Comparison of ENCODE assay signal across 14 cellular contexts in genomic region chr2:240571314-240571973, GRCh38. TPM values are rescaled to one million over a fixed set of nuclear protein-coding genes. Genes with fewer than 3 reads are reported as not detected.
DNase-seq lines count a peak whose midpoint lies in the region; ATAC-seq and TF ChIP-seq lines count a peak whose summit lies in the region.
"Had no signal": no experiment of that assay in that cellular context is flagged by ENCODE, and none has a peak within 500 bp of the region (broad histone marks: within the 10 kb centered on the region; RNA-seq: fewer than 3 reads in every experiment).

No MANE protein-coding gene starts in this region.

- H3K9me3 ChIP-seq in lower lobe of right lung (no peaks in the 10 kb centered on the region), upper lobe of right lung (no peaks in the 10 kb centered on the region)

- peaks cover 26% of the 10 kb centered on the region for H3K4me1 Mint-ChIP-seq in activated naive CD8-positive, alpha-beta T cell treated with anti-CD3 and anti-CD28 coated beads for 36 hours

- no peaks in the 10 kb centered on the region for H3K27me3 Mint-ChIP-seq in activated naive CD8-positive, alpha-beta T cell treated with anti-CD3 and anti-CD28 coated beads for 36 hours

- TF ChIP-seq CTCF in lower lobe of right lung (IDR thresholded peaks at IDR 0.05) (no peak), upper lobe of right lung (IDR thresholded peaks at IDR 0.05) (no peak)

- no peak for ATAC-seq in lower lobe of right lung
- ATAC-seq in upper lobe of right lung, result no peak
- no peak for ATAC-seq in HG02623 (IDR thresholded peaks at IDR 0.05; ENCODE audit: unreplicated experiment)

- H3K27ac ChIP-seq in lower lobe of right lung, result no peak overlapping the region
- H3K27ac ChIP-seq in upper lobe of right lung, result no peak overlapping the region

- intact Hi-C loops in lower lobe of right lung (cut with DNase I), result no loop called here
- intact Hi-C loops in upper lobe of right lung (cut with DNase I), result no loop called here

- peak overlapping the region; percentile 13 for H3K27ac Mint-ChIP-seq in activated naive CD8-positive, alpha-beta T cell treated with anti-CD3 and anti-CD28 coated beads for 36 hours
- H3K27ac Mint-ChIP-seq: HFFc6 had no signal

- no peaks in the 10 kb centered on the region for H3K9me3 Mint-ChIP-seq in activated naive CD8-positive, alpha-beta T cell treated with anti-CD3 and anti-CD28 coated beads for 36 hours
- H3K9me3 Mint-ChIP-seq: HFFc6 had no signal

- DNase-seq in activated naive CD4-positive, alpha-beta T cell treated with anti-CD3 and anti-CD28 coated beads, Interleukin-2, amount 50 U/mL, for 16 hours, result peak; percentile 9
- DNase-seq in activated naive CD4-positive, alpha-beta T cell (lab: John Stamatoyannopoulos, UW), result no peak
- DNase-seq in activated naive CD8-positive, alpha-beta T cell treated with anti-CD3 and anti-CD28 coated beads for 36 hours, result no peak
- DNase-seq in lower lobe of right lung (peak; percentile 27), upper lobe of right lung (peak; percentile 40), hippocampal formation (lab: John Stamatoyannopoulos, UW) (no peak), NCI-H69 (lab: John Stamatoyannopoulos, UW) (no peak)
- DNase-seq: DMS53, HFFc6, NCI-H510A treated with DMSO at 0.1 percent for 48 hours, nucleus accumbens, trophoblast cell had no signal

- no peak overlapping the region for H3K4me3 Mint-ChIP-seq in activated naive CD8-positive, alpha-beta T cell treated with anti-CD3 and anti-CD28 coated beads for 36 hours
- H3K4me3 Mint-ChIP-seq: HFFc6 had no signal

- no peaks in the 10 kb centered on the region for H3K27me3 ChIP-seq in lower lobe of right lung (ENCODE audit: low read depth)
- no peaks in the 10 kb centered on the region for H3K27me3 ChIP-seq in upper lobe of right lung

- no peaks in the 10 kb centered on the region for H3K36me3 Mint-ChIP-seq in activated naive CD8-positive, alpha-beta T cell treated with anti-CD3 and anti-CD28 coated beads for 36 hours

- no peak overlapping the region for H3K4me3 ChIP-seq in lower lobe of right lung
- no peak overlapping the region for H3K4me3 ChIP-seq in upper lobe of right lung
- H3K4me3 ChIP-seq: lung had no signal

- H3K36me3 ChIP-seq in lower lobe of right lung, result peaks cover 45% of the 10 kb centered on the region
- H3K36me3 ChIP-seq in upper lobe of right lung, result peaks cover 37% of the 10 kb centered on the region

- peaks cover 31% of the 10 kb centered on the region for H3K4me1 ChIP-seq in lower lobe of right lung
- H3K4me1 ChIP-seq in upper lobe of right lung, result peaks cover 32% of the 10 kb centered on the region

RNA-seq across cellular contexts. Expression of gene RNPEPL1, which starts 3.2 kb away (rescaled TPM):
- total RNA-seq in activated naive CD8-positive, alpha-beta T cell treated with anti-CD3 and anti-CD28 coated beads for 36 hours, result 10 to 100 TPM; 33.8 to 37.2 TPM
- 102 TPM for total RNA-seq in lower lobe of right lung
- 88.6 TPM for total RNA-seq in upper lobe of right lung

RNA-seq across cellular contexts. Expression of gene DUSP28, which starts 11.3 kb away (rescaled TPM):
- total RNA-seq in activated naive CD8-positive, alpha-beta T cell treated with anti-CD3 and anti-CD28 coated beads for 36 hours, result 1 to 10 TPM; 6.7 to 6.9 TPM
- total RNA-seq in lower lobe of right lung, result 5.7 TPM
- total RNA-seq in upper lobe of right lung, result 5.3 TPM

RNA-seq across cellular contexts. Expression of gene ANKMY1, which starts 13.7 kb away (rescaled TPM):
- total RNA-seq in activated naive CD8-positive, alpha-beta T cell treated with anti-CD3 and anti-CD28 coated beads for 36 hours, result 10 to 100 TPM; 13.3 to 15.9 TPM
- total RNA-seq in lower lobe of right lung (29.3 TPM), upper lobe of right lung (19.3 TPM)

RNA-seq across cellular contexts. Expression of gene CAPN10, which starts 15.1 kb away (rescaled TPM):
- 10 to 100 TPM; 30.1 to 32.3 TPM for total RNA-seq in activated naive CD8-positive, alpha-beta T cell treated with anti-CD3 and anti-CD28 coated beads for 36 hours
- total RNA-seq in lower lobe of right lung (37.2 TPM), upper lobe of right lung (31.8 TPM)

RNA-seq across cellular contexts. Expression of gene GPR35, which starts 53.8 kb away (rescaled TPM):
- total RNA-seq in activated naive CD8-positive, alpha-beta T cell treated with anti-CD3 and anti-CD28 coated beads for 36 hours, result 1 to 10 TPM; 7.6 to 7.8 TPM
- total RNA-seq in lower lobe of right lung (4.7 TPM), upper lobe of right lung (3.4 TPM)

Comparison
In these comparisons a context has a peak if more than half of its experiments do, and no peak if none do; other contexts are left out.
1. DNase-seq: peak in activated naive CD4-positive, alpha-beta T cell treated with anti-CD3 and anti-CD28 coated beads, Interleukin-2, amount 50 U/mL, for 16 hours (single experiment), lower lobe of right lung (single experiment) and upper lobe of right lung (single experiment); none in activated naive CD4-positive, alpha-beta T cell (0 of 4), activated naive CD8-positive, alpha-beta T cell treated with anti-CD3 and anti-CD28 coated beads for 36 hours (single experiment), hippocampal formation (0 of 2) and NCI-H69 (single experiment).